ENCODE assay signal across 18 cellular contexts in genomic region chr11:8642226-8642625, GRCh38.
"Had no signal": no experiment of that assay in that cellular context is flagged by ENCODE, and none has a peak within 500 bp of the region (broad histone marks: within the 10 kb centered on the region; RNA-seq: fewer than 3 reads in every experiment).

No MANE protein-coding gene starts in this region.

- H3K27me3 ChIP-seq: adrenal gland, neutrophil, stomach had no signal

- H3K4me1 ChIP-seq: adrenal gland, lower lobe of right lung had no signal

- H3K27ac Mint-ChIP-seq: activated T-helper 2 cell treated with anti-CD3 and anti-CD28 coated beads, Interferon-gamma antibody, Interleukin-2, Interleukin-4, amounts not matched to agents 10 μg/mL and 5 μg/mL and 100 μg/mL, durations not matched to agents 14 hours and 24 hours and 36 hours had no signal

- H3K9me3 ChIP-seq: adrenal gland, lower lobe of right lung, neutrophil, stomach, thoracic aorta had no signal

- H3K9me3 Mint-ChIP-seq: activated T-helper 2 cell treated with anti-CD3 and anti-CD28 coated beads, Interferon-gamma antibody, Interleukin-2, Interleukin-4, amounts not matched to agents 10 μg/mL and 5 μg/mL and 100 μg/mL, durations not matched to agents 14 hours and 24 hours and 36 hours had no signal

- DNase-seq: activated CD4-positive, alpha-beta T cell treated with anti-CD3 and anti-CD28 coated beads for 4 hours; activated naive CD4-positive, alpha-beta T cell treated with anti-CD3 and anti-CD28 coated beads, Interleukin-2, amount 50 U/mL, for 16 hours; activated T-cell treated with anti-CD3 and anti-CD28 coated beads for 4 hours; adrenal gland; central memory CD4-positive, alpha-beta T cell; cortex of kidney; effector CD8-positive, alpha-beta T cell; hypothalamus; kidney glomerular epithelial cell; lower lobe of right lung; midbrain; retina; stomach had no signal

- H3K4me3 ChIP-seq: adrenal gland, lower lobe of right lung, skin epidermis, stomach, thoracic aorta had no signal

- H3K27ac ChIP-seq: adrenal gland, epithelial cell of prostate, lower lobe of right lung, neutrophil, skin epidermis, stomach, thoracic aorta had no signal
